ENCODE assay signal across 31 cellular contexts in the genomic region with DNA sequence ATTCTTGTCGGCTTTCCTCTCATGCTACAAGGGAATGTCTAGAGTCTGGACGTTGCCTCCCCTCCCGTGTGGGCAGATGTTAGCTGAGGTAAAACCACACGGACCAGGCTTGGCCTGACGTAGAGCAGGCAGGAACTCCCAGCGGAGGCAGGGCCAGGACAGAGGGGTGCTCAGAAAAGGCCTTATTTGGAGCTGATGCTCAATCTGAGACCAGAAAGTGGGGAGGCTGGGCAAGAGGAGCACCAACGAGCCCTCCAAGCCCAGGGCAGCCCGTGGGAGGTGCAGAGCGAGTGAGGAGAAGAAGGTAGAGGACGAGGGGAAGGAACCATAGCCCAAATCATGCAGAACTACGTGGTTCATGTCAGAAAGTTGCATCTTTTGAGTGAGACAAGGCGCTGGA. TPM values are rescaled to one million over a fixed set of nuclear protein-coding genes. Genes with fewer than 3 reads are reported as not detected.
DNase-seq lines count a peak whose midpoint lies in the region; ATAC-seq and TF ChIP-seq lines count a peak whose summit lies in the region.
"Had no signal": no experiment of that assay in that cellular context is flagged by ENCODE, and none has a peak within 500 bp of the region (broad histone marks: within the 10 kb centered on the region; RNA-seq: fewer than 3 reads in every experiment).

No MANE protein-coding gene starts in this region.

- peaks cover 20% of the 10 kb centered on the region for H3K4me1 Mint-ChIP-seq in stimulated activated naive CD8-positive, alpha-beta T cell treated with anti-CD3 and anti-CD28 coated beads, Interleukin-15, amount 100 ng/mL, for 72 hours
- peaks cover 3% of the 10 kb centered on the region; the same call in 1 of the 2 replicates for H3K4me1 Mint-ChIP-seq in WTC11
- no peaks in the 10 kb centered on the region for H3K4me1 Mint-ChIP-seq in activated naive CD4-positive, alpha-beta T cell treated with anti-CD3 and anti-CD28 coated beads, Interleukin-2, amount 10 ng/mL, durations not matched to agents 7 days and 5 days
- H3K4me1 Mint-ChIP-seq in naive thymus-derived CD4-positive, alpha-beta T cell: no peaks in the 10 kb centered on the region
- no peaks in the 10 kb centered on the region for H3K4me1 Mint-ChIP-seq in immature natural killer cell

- H3K4me1 ChIP-seq in lower lobe of right lung: no peaks in the 10 kb centered on the region
- H3K4me1 ChIP-seq in esophagus squamous epithelium: no peaks in the 10 kb centered on the region
- no peaks in the 10 kb centered on the region for H3K4me1 ChIP-seq in naive thymus-derived CD4-positive, alpha-beta T cell (ENCODE audit: control insufficient read depth in 2 of 2, insufficient read depth in 2 of 2, low read length in 2 of 2)
- H3K4me1 ChIP-seq: breast epithelium, neural progenitor cell, upper lobe of left lung had no signal

- peaks cover 0 to 9% of the 10 kb centered on the region in 2 donors for H3K9me3 Mint-ChIP-seq in stimulated activated naive CD8-positive, alpha-beta T cell treated with anti-CD3 and anti-CD28 coated beads, Interleukin-15, amount 100 ng/mL, for 72 hours
- peaks cover 28% of the 10 kb centered on the region for H3K9me3 Mint-ChIP-seq in WTC11
- no peaks in the 10 kb centered on the region for H3K9me3 Mint-ChIP-seq in activated naive CD4-positive, alpha-beta T cell treated with anti-CD3 and anti-CD28 coated beads, Interleukin-2, amount 10 ng/mL, durations not matched to agents 7 days and 5 days
- peaks cover 0 to 14% (median 0%) of the 10 kb centered on the region in 11 donors for H3K9me3 Mint-ChIP-seq in naive thymus-derived CD4-positive, alpha-beta T cell
- H3K9me3 Mint-ChIP-seq in immature natural killer cell: peaks cover 0 to under 1% (median 0%) of the 10 kb centered on the region in 6 donors
- H3K9me3 Mint-ChIP-seq: activated T-cell treated with anti-CD3 and anti-CD28 coated beads, Interleukin-2, amount 50 U/mL, for 24 hours had no signal

- DNase-seq in stimulated activated naive CD8-positive, alpha-beta T cell treated with anti-CD3 and anti-CD28 coated beads, Interleukin-15, Interleukin-2, amounts not matched to agents 100 U/mL and 50 U/mL, for 24 hours: peak; percentile 11
- DNase-seq in stimulated activated naive CD8-positive, alpha-beta T cell treated with anti-CD3 and anti-CD28 coated beads, Interleukin-15, amount 100 ng/mL, for 72 hours: no peak
- no peak for DNase-seq in WTC11 (ENCODE audit: low spot score)
- DNase-seq in lower lobe of right lung: peak; percentile 20
- no peak for DNase-seq in activated naive CD4-positive, alpha-beta T cell treated with anti-CD3 and anti-CD28 coated beads, Interleukin-2, amount 10 ng/mL, durations not matched to agents 7 days and 5 days
- no peak for DNase-seq in esophagus squamous epithelium (lab: John Stamatoyannopoulos, UW)
- DNase-seq in naive thymus-derived CD4-positive, alpha-beta T cell: no peak
- no peak for DNase-seq in immature natural killer cell
- DNase-seq: ACHN; activated CD4-positive, CD25-positive, alpha-beta regulatory T cell treated with anti-CD3 and anti-CD28 coated beads, Interleukin-2, amount 50 U/mL, for 72 hours; activated naive CD4-positive, alpha-beta T cell treated with Interleukin-2 at 50 U/mL for 16 hours; activated T-cell treated with anti-CD3 and anti-CD28 coated beads, Interleukin-2, amount 50 U/mL, for 24 hours; amygdala; DMS79; GF-D8; HCEC 1CT; NCI-H1417 treated with DMSO at 0.1 percent for 48 hours; NCI-H446; PC-9; SHP77; T-cell had no signal

- H3K4me3 ChIP-seq in lower lobe of right lung: no peak overlapping the region
- no peak overlapping the region for H3K4me3 ChIP-seq in esophagus squamous epithelium
- H3K4me3 ChIP-seq in naive thymus-derived CD4-positive, alpha-beta T cell (ENCODE audit: low read length): no peak overlapping the region
- H3K4me3 ChIP-seq: BLaER1, breast epithelium, neural progenitor cell, PC-9, upper lobe of left lung had no signal

- TF ChIP-seq POLR2A in esophagus squamous epithelium (IDR thresholded peaks at IDR 0.05): no peak

- no peak overlapping the region for H3K4me3 Mint-ChIP-seq in stimulated activated naive CD8-positive, alpha-beta T cell treated with anti-CD3 and anti-CD28 coated beads, Interleukin-15, amount 100 ng/mL, for 72 hours
- H3K4me3 Mint-ChIP-seq in WTC11 (no peak overlapping the region), immature natural killer cell (no peak overlapping the region)
- H3K4me3 Mint-ChIP-seq in activated naive CD4-positive, alpha-beta T cell treated with anti-CD3 and anti-CD28 coated beads, Interleukin-2, amount 10 ng/mL, durations not matched to agents 7 days and 5 days: no peak overlapping the region
- H3K4me3 Mint-ChIP-seq in naive thymus-derived CD4-positive, alpha-beta T cell: no peak overlapping the region
- H3K4me3 Mint-ChIP-seq: activated T-cell treated with anti-CD3 and anti-CD28 coated beads, Interleukin-2, amount 50 U/mL, for 24 hours; IgD-negative memory B cell; neural progenitor cell; T-cell had no signal

- H3K27me3 Mint-ChIP-seq in stimulated activated naive CD8-positive, alpha-beta T cell treated with anti-CD3 and anti-CD28 coated beads, Interleukin-15, amount 100 ng/mL, for 72 hours: peaks cover 3% of the 10 kb centered on the region
- peaks cover 10% of the 10 kb centered on the region for H3K27me3 Mint-ChIP-seq in WTC11 (ENCODE audit: low read depth)
- H3K27me3 Mint-ChIP-seq in activated naive CD4-positive, alpha-beta T cell treated with anti-CD3 and anti-CD28 coated beads, Interleukin-2, amount 10 ng/mL, durations not matched to agents 7 days and 5 days: no peaks in the 10 kb centered on the region
- H3K27me3 Mint-ChIP-seq in naive thymus-derived CD4-positive, alpha-beta T cell: peaks cover 0 to 24% (median 4%) of the 10 kb centered on the region in 5 donors
- peaks cover 0 to 5% (median 1%) of the 10 kb centered on the region in 3 donors for H3K27me3 Mint-ChIP-seq in immature natural killer cell (ENCODE audit: low read depth in 3 of 3)

- POLR2A ChIA-PET in WTC11 (lab: Charles Lee): no interaction called here
- POLR2A ChIA-PET in naive thymus-derived CD4-positive, alpha-beta T cell (lab: Charles Lee): no interaction called here

- 53 to 68% methylated on average over 6 to 12 of the region's 12 CpGs for WGBS in esophagus squamous epithelium, 2 donors

- intact Hi-C loops in lower lobe of right lung (cut with DNase I) (no loop called here), esophagus squamous epithelium (cut with DNase I) (no loop called here)
- intact Hi-C loops in naive thymus-derived CD4-positive, alpha-beta T cell (cut with micrococcal nuclease): no loop called here

- H3K36me3 Mint-ChIP-seq in WTC11 (peaks cover 14% of the 10 kb centered on the region), immature natural killer cell (no peaks in the 10 kb centered on the region)
- H3K36me3 Mint-ChIP-seq in activated naive CD4-positive, alpha-beta T cell treated with anti-CD3 and anti-CD28 coated beads, Interleukin-2, amount 10 ng/mL, durations not matched to agents 7 days and 5 days: no peaks in the 10 kb centered on the region
- H3K36me3 Mint-ChIP-seq in naive thymus-derived CD4-positive, alpha-beta T cell: no peaks in the 10 kb centered on the region
- H3K36me3 Mint-ChIP-seq: IgD-negative memory B cell, neural progenitor cell, T-cell had no signal

- H3K27ac Mint-ChIP-seq in stimulated activated naive CD8-positive, alpha-beta T cell treated with anti-CD3 and anti-CD28 coated beads, Interleukin-15, amount 100 ng/mL, for 72 hours: peak overlapping the region in 1 of 2 donors; percentile 8
- H3K27ac Mint-ChIP-seq in WTC11 (no peak overlapping the region), immature natural killer cell (no peak overlapping the region)
- H3K27ac Mint-ChIP-seq in activated naive CD4-positive, alpha-beta T cell treated with anti-CD3 and anti-CD28 coated beads, Interleukin-2, amount 10 ng/mL, durations not matched to agents 7 days and 5 days: no peak overlapping the region
- H3K27ac Mint-ChIP-seq in naive thymus-derived CD4-positive, alpha-beta T cell: no peak overlapping the region
- H3K27ac Mint-ChIP-seq: activated T-cell treated with anti-CD3 and anti-CD28 coated beads, Interleukin-2, amount 50 U/mL, for 24 hours; IgD-negative memory B cell; T-cell had no signal

- no peaks in the 10 kb centered on the region for H3K27me3 ChIP-seq in lower lobe of right lung (ENCODE audit: low read depth)
- H3K27me3 ChIP-seq in esophagus squamous epithelium: no peaks in the 10 kb centered on the region
- no peaks in the 10 kb centered on the region for H3K27me3 ChIP-seq in naive thymus-derived CD4-positive, alpha-beta T cell (ENCODE audit: control insufficient read depth in 2 of 2, insufficient read depth in 2 of 2, low read length in 2 of 2)
- H3K27me3 ChIP-seq: BLaER1, neural progenitor cell, upper lobe of left lung had no signal

- H3K27ac ChIP-seq in lower lobe of right lung: no peak overlapping the region
- H3K27ac ChIP-seq in esophagus squamous epithelium: no peak overlapping the region
- no peak overlapping the region for H3K27ac ChIP-seq in naive thymus-derived CD4-positive, alpha-beta T cell (ENCODE audit: low read depth, low read length)
- H3K27ac ChIP-seq: BLaER1, breast epithelium, neural progenitor cell, PC-9, upper lobe of left lung had no signal

- no peak for ATAC-seq in stimulated activated naive CD8-positive, alpha-beta T cell treated with anti-CD3 and anti-CD28 coated beads, Interleukin-15, Interleukin-2, amounts not matched to agents 100 U/mL and 50 U/mL, for 24 hours
- ATAC-seq in stimulated activated naive CD8-positive, alpha-beta T cell treated with anti-CD3 and anti-CD28 coated beads, Interleukin-15, amount 100 ng/mL, for 72 hours: no peak
- ATAC-seq in WTC11: peak; percentile 20; the same call in 1 of the 2 replicates
- ATAC-seq in lower lobe of right lung: no peak
- ATAC-seq in naive thymus-derived CD4-positive, alpha-beta T cell: no peak
- ATAC-seq: T-cell had no signal

- no peaks in the 10 kb centered on the region for H3K36me3 ChIP-seq in lower lobe of right lung
- no peaks in the 10 kb centered on the region for H3K36me3 ChIP-seq in esophagus squamous epithelium
- no peaks in the 10 kb centered on the region for H3K36me3 ChIP-seq in naive thymus-derived CD4-positive, alpha-beta T cell (ENCODE audit: control insufficient read depth in 2 of 3, insufficient read depth in 3 of 3, low read length in 3 of 3)
- H3K36me3 ChIP-seq: BLaER1, breast epithelium, neural progenitor cell, upper lobe of left lung had no signal

- TF ChIP-seq CTCF in WTC11 (IDR thresholded peaks at IDR 0.05) (no peak), lower lobe of right lung (IDR thresholded peaks at IDR 0.05) (no peak), esophagus squamous epithelium (IDR thresholded peaks at IDR 0.05) (no peak)

- CTCF ChIA-PET in WTC11 (lab: Charles Lee): no interaction called here
- CTCF ChIA-PET in activated naive CD4-positive, alpha-beta T cell treated with anti-CD3 and anti-CD28 coated beads, Interleukin-2, amount 10 ng/mL, durations not matched to agents 7 days and 5 days (lab: Charles Lee): no interaction called here
- CTCF ChIA-PET in naive thymus-derived CD4-positive, alpha-beta T cell (lab: Charles Lee): no interaction called here

- H3K9me3 ChIP-seq in lower lobe of right lung: no peaks in the 10 kb centered on the region
- H3K9me3 ChIP-seq in esophagus squamous epithelium: no peaks in the 10 kb centered on the region
- no peaks in the 10 kb centered on the region for H3K9me3 ChIP-seq in naive thymus-derived CD4-positive, alpha-beta T cell (ENCODE audit: control insufficient read depth in 2 of 3, low read length in 3 of 3)
- H3K9me3 ChIP-seq: upper lobe of left lung had no signal

RNA-seq across cellular contexts. Expression of gene TEX51, which starts 9.0 kb away (rescaled TPM):
- total RNA-seq in WTC11 (2021) (not detected in 3 replicates), lower lobe of right lung (not detected), esophagus squamous epithelium (not detected)
- not detected for total RNA-seq in naive thymus-derived CD4-positive, alpha-beta T cell
- not detected for polyA plus RNA-seq in naive thymus-derived CD4-positive, alpha-beta T cell
- polyA plus RNA-seq in immature natural killer cell: not detected
- total RNA-seq: breast epithelium, fibroblast of lung, kidney epithelial cell, lung microvascular endothelial cell, PC-9, posterior vena cava, subcutaneous adipose tissue, T-cell, upper lobe of left lung had no signal
- polyA plus RNA-seq: fibroblast of lung, IgD-negative memory B cell had no signal

Comparison
In these comparisons a context has a peak if more than half of its experiments do, and no peak if none do; other contexts are left out.
1. DNase-seq: peak in stimulated activated naive CD8-positive, alpha-beta T cell treated with anti-CD3 and anti-CD28 coated beads, Interleukin-15, Interleukin-2, amounts not matched to agents 100 U/mL and 50 U/mL, for 24 hours (single experiment) and lower lobe of right lung (single experiment); none in stimulated activated naive CD8-positive, alpha-beta T cell treated with anti-CD3 and anti-CD28 coated beads, Interleukin-15, amount 100 ng/mL, for 72 hours (0 of 2), WTC11 (single experiment), activated naive CD4-positive, alpha-beta T cell treated with anti-CD3 and anti-CD28 coated beads, Interleukin-2, amount 10 ng/mL, durations not matched to agents 7 days and 5 days (single experiment), esophagus squamous epithelium (single experiment), naive thymus-derived CD4-positive, alpha-beta T cell (0 of 9) and immature natural killer cell (0 of 3).